In the genomic region with DNA sequence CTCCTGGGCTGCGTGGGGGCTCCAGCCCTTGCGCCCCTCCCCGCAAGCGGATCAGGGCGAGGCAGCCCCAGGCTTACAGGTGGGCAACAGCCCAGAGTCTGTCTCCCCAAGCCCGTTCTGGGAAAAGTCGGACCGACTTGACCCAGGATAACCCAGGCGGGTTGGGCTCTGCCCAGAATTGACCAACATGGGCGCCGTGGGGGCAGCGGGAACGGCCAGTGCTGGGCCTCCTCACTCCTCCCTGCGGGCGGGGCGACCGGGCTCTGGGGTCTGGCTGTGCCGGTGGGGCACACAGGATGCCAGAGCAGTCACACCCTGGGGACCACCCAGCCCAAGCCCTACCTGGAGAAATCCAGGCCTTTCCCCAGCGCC, we compare ENCODE assay signal across 8 cellular contexts. TPM values are rescaled to one million over a fixed set of nuclear protein-coding genes. Genes with fewer than 3 reads are reported as not detected.
A peak's percentile ranks its signal among the peaks of the same experiment; 100 is the strongest.
DNase-seq lines count a peak whose midpoint lies in the region; ATAC-seq and TF ChIP-seq lines count a peak whose summit lies in the region.

No MANE protein-coding gene starts in this region.

- H2AFZ ChIP-seq in MM.1S (ENCODE audit: low read length), result no peak overlapping the region

- no peaks in the 10 kb centered on the region for H3K79me2 ChIP-seq in MM.1S (ENCODE audit: low read length)

- DNase-seq in MM.1S, result no peak
- no peak for DNase-seq in mesothelial cell of epicardium (ENCODE audit: low spot score in 2 of 2, unreplicated experiment in 2 of 2)
- DNase-seq in type B pancreatic cell (ENCODE audit: extremely low spot score, unreplicated experiment), result no peak
- DNase-seq in DMS 273 treated with DMSO at 0.1 percent for 48 hours (lab: John Stamatoyannopoulos, UW), result no peak
- DNase-seq in amniotic stem cell (lab: John Stamatoyannopoulos, UW), result no peak
- DNase-seq in activated naive CD4-positive, alpha-beta T cell (lab: John Stamatoyannopoulos, UW), result no peak

- H3K27ac Mint-ChIP-seq in mesothelial cell of epicardium, result no peak overlapping the region
- H3K27ac Mint-ChIP-seq in type B pancreatic cell, result no peak overlapping the region

- H3K4me2 ChIP-seq in MM.1S (ENCODE audit: low read depth, low read length), result peak overlapping the region; percentile 95

- H3F3A ChIP-seq in MM.1S (ENCODE audit: insufficient read depth, low read length), result 0 out of 2 replicates have a peak, but pooled peaks cover 6% of the 10 kb centered on the region

- H3K36me3 ChIP-seq in MM.1S (replicated peaks; ENCODE audit: insufficient read depth, low read length), result no peaks in the 10 kb centered on the region
- no peaks in the 10 kb centered on the region for H3K36me3 ChIP-seq in endocrine pancreas (ENCODE audit: control insufficient read depth, insufficient read depth, low read length)

- H3K4me1 ChIP-seq in MM.1S (ENCODE audit: low read length) (peaks cover 7% of the 10 kb centered on the region; the same call in 1 of the 2 replicates), endocrine pancreas (ENCODE audit: control insufficient read depth, insufficient read depth, low read length) (no peaks in the 10 kb centered on the region)

- no peak overlapping the region for H3K27ac ChIP-seq in MM.1S (ENCODE audit: low read length)

- no peaks in the 10 kb centered on the region for H3K9me2 ChIP-seq in MM.1S (replicated peaks; ENCODE audit: insufficient read depth, low read length)

- no peak for ATAC-seq in HG02571 (IDR thresholded peaks at IDR 0.05; ENCODE audit: unreplicated experiment)

- H3K27me3 Mint-ChIP-seq in mesothelial cell of epicardium (ENCODE audit: low read depth) (no peaks in the 10 kb centered on the region), type B pancreatic cell (peaks cover 18% of the 10 kb centered on the region)

- H3K36me3 Mint-ChIP-seq in mesothelial cell of epicardium, result no peaks in the 10 kb centered on the region
- peaks cover 4% of the 10 kb centered on the region for H3K36me3 Mint-ChIP-seq in type B pancreatic cell

- no peaks in the 10 kb centered on the region for H3K9me3 ChIP-seq in MM.1S (replicated peaks; ENCODE audit: insufficient read depth, low read length)
- no peaks in the 10 kb centered on the region for H3K9me3 ChIP-seq in endocrine pancreas (ENCODE audit: control insufficient read depth, low read length)

- H3K4me3 ChIP-seq in MM.1S (ENCODE audit: low read length) (peak overlapping the region; percentile 52; the same call in 1 of the 2 replicates), endocrine pancreas (ENCODE audit: control insufficient read depth, insufficient read depth, low read length) (no peak overlapping the region)

- H3K4me3 Mint-ChIP-seq in mesothelial cell of epicardium (peak overlapping the region; percentile 59), type B pancreatic cell (peak overlapping the region; percentile 22)

- H3K27me3 ChIP-seq in MM.1S (replicated peaks; ENCODE audit: insufficient read depth, low read length) (peaks cover 8% of the 10 kb centered on the region), endocrine pancreas (ENCODE audit: control insufficient read depth, insufficient read depth, low read length) (no peaks in the 10 kb centered on the region)

- no peaks in the 10 kb centered on the region for H4K20me1 ChIP-seq in MM.1S (ENCODE audit: insufficient read depth, low read length)

- H3K4me1 Mint-ChIP-seq in mesothelial cell of epicardium, result peaks cover 39% of the 10 kb centered on the region
- peaks cover 38% of the 10 kb centered on the region for H3K4me1 Mint-ChIP-seq in type B pancreatic cell (ENCODE audit: unreplicated experiment)

- H3K9ac ChIP-seq in MM.1S (ENCODE audit: low read length), result no peak overlapping the region
- H3K9ac ChIP-seq in endocrine pancreas (ENCODE audit: control insufficient read depth, insufficient read depth, low read length), result peak overlapping the region; percentile 86

- H3K9me3 Mint-ChIP-seq in mesothelial cell of epicardium (no peaks in the 10 kb centered on the region), type B pancreatic cell (no peaks in the 10 kb centered on the region)

- TF ChIP-seq CTCF in MM.1S (IDR thresholded peaks at IDR 0.05; ENCODE audit: low read length) (no peak), mesothelial cell of epicardium (IDR thresholded peaks at IDR 0.05; ENCODE audit: unreplicated experiment) (no peak), type B pancreatic cell (conservative IDR thresholded peaks at IDR 0.05) (no peak)

RNA-seq across cellular contexts. Expression of a gene that starts 15.3 kb away (rescaled TPM):
- 84.4 to 86.6 TPM (median 85.3 TPM) in 3 replicates for total RNA-seq in mesothelial cell of epicardium
- 2.8 and 24.5 TPM in 2 replicates for total RNA-seq in type B pancreatic cell (ENCODE audit: low replicate concordance)

RNA-seq across cellular contexts. Expression of a gene that starts 35.9 kb away (rescaled TPM):
- total RNA-seq in mesothelial cell of epicardium (8.5 to 9.4 TPM (median 8.5 TPM) in 3 replicates), type B pancreatic cell (ENCODE audit: low replicate concordance) (0.17 and 6.1 TPM in 2 replicates)
